22 cellular contexts compared by ENCODE assay signal in the genomic region with DNA sequence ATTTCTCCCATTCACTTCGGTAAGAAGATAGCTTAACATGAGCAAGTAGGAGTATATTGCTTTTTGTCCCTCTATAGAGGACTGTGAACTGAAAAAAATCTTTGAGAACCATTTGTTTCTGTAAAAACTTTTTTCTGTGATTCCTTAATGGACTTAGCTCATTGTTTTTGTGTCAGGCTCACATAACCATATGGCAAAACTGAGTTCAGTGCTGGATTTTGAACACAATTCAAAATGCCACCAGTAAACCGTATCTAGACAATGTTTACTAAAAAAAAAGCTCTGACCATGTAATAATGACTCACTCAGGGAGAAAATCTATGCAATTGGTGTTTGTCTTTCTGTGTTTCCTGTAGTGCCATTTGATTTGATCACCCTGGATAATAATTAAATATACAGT. TPM values are rescaled to one million over a fixed set of nuclear protein-coding genes. Genes with fewer than 3 reads are reported as not detected.
DNase-seq lines count a peak whose midpoint lies in the region; ATAC-seq and TF ChIP-seq lines count a peak whose summit lies in the region.
"Had no signal": no experiment of that assay in that cellular context is flagged by ENCODE, and none has a peak within 500 bp of the region (broad histone marks: within the 10 kb centered on the region; RNA-seq: fewer than 3 reads in every experiment).

No MANE protein-coding gene starts in this region.

- H3K9me1 ChIP-seq in IMR-90 (ENCODE audit: insufficient read depth, low read length): peaks cover 10% of the 10 kb centered on the region; the same call in 1 of the 2 replicates

- no peaks in the 10 kb centered on the region for H3K36me3 ChIP-seq in IMR-90 (ENCODE audit: control insufficient read depth, insufficient read depth, low read length)

- no peak overlapping the region for H2AFZ ChIP-seq in IMR-90 (replicated peaks; ENCODE audit: low read length, poor library complexity)
- H2AFZ ChIP-seq: PC-9 had no signal

- H2BK5ac ChIP-seq in IMR-90 (ENCODE audit: low read depth, low read length, poor library complexity, severe bottlenecking): peak overlapping the region; percentile 88

- peak overlapping the region; percentile 57 to 67 (median 63) for H3K4me3 Mint-ChIP-seq in nephron
- H3K4me3 Mint-ChIP-seq in activated naive CD8-positive, alpha-beta T cell treated with anti-CD3 and anti-CD28 coated beads, Interleukin-2, amount 50 U/mL, for 24 hours: no peak overlapping the region
- H3K4me3 Mint-ChIP-seq: effector memory CD8-positive, alpha-beta T cell; type B pancreatic cell had no signal

- H3K4me1 ChIP-seq in IMR-90 (ENCODE audit: control insufficient read depth, insufficient read depth, low read length): peaks cover 13% of the 10 kb centered on the region

- H3K4me3 ChIP-seq in AG10803 (ENCODE audit: low read length): no peak overlapping the region
- H3K4me3 ChIP-seq in IMR-90 (ENCODE audit: insufficient read depth, low read depth, low read length): peak overlapping the region; percentile 2; the same call in 1 of the 2 replicates
- H3K4me3 ChIP-seq: PC-9 had no signal

- peak; percentile 2; the same call in 1 of the 2 replicates for ATAC-seq in IMR-90 (ENCODE audit: low read depth)
- ATAC-seq in activated naive CD8-positive, alpha-beta T cell treated with anti-CD3 and anti-CD28 coated beads, Interleukin-2, amount 50 U/mL, for 24 hours: no peak
- ATAC-seq: effector memory CD8-positive, alpha-beta T cell; HCT116; right cardiac atrium; stimulated activated naive CD8-positive, alpha-beta T cell treated with anti-CD3 and anti-CD28 coated beads, Interleukin-15, Interleukin-2, amounts not matched to agents 100 U/mL and 50 U/mL, for 24 hours had no signal

- no peak overlapping the region for H3K14ac ChIP-seq in IMR-90 (replicated peaks; ENCODE audit: low read depth, low read length)

- no peak overlapping the region for H2BK15ac ChIP-seq in IMR-90 (ENCODE audit: low read depth, low read length)

- H3K9ac ChIP-seq in IMR-90 (ENCODE audit: low read depth, low read length): peak overlapping the region; percentile 12; the same call in 1 of the 2 replicates

- TF ChIP-seq POLR2A in IMR-90 (IDR thresholded peaks at IDR 0.05; ENCODE audit: low read depth, low read length): no peak

- H2AK5ac ChIP-seq in IMR-90 (ENCODE audit: low read depth, low read length): no peak overlapping the region

- H3K27me3 ChIP-seq in IMR-90 (ENCODE audit: control insufficient read depth, insufficient read depth, low read length): no peaks in the 10 kb centered on the region

- peak overlapping the region; percentile 88; the same call in 1 of the 2 replicates for H3K4me2 ChIP-seq in IMR-90 (ENCODE audit: low read depth, low read length)
- H3K4me2 ChIP-seq: PC-9 had no signal

- no peak overlapping the region for H4K91ac ChIP-seq in IMR-90 (ENCODE audit: insufficient read depth, low read depth, low read length)

- H2BK120ac ChIP-seq in IMR-90 (ENCODE audit: low read depth, low read length): peak overlapping the region; percentile 81; the same call in 1 of the 2 replicates

- no peaks in the 10 kb centered on the region for H3K9me3 Mint-ChIP-seq in nephron
- H3K9me3 Mint-ChIP-seq in activated naive CD8-positive, alpha-beta T cell treated with anti-CD3 and anti-CD28 coated beads, Interleukin-2, amount 50 U/mL, for 24 hours: no peaks in the 10 kb centered on the region
- H3K9me3 Mint-ChIP-seq: activated T-helper 2 cell treated with anti-CD3 and anti-CD28 coated beads, Interferon-gamma antibody, Interleukin-2, Interleukin-4, amounts not matched to agents 10 μg/mL and 5 μg/mL and 100 μg/mL, durations not matched to agents 14 hours and 24 hours and 36 hours; type B pancreatic cell had no signal

- peaks cover 27% of the 10 kb centered on the region for H3K27me3 Mint-ChIP-seq in nephron (ENCODE audit: low read depth)
- H3K27me3 Mint-ChIP-seq in activated naive CD8-positive, alpha-beta T cell treated with anti-CD3 and anti-CD28 coated beads, Interleukin-2, amount 50 U/mL, for 24 hours: peaks cover 24% of the 10 kb centered on the region

- peaks cover 16% of the 10 kb centered on the region for H3K4me1 Mint-ChIP-seq in nephron
- H3K4me1 Mint-ChIP-seq in activated naive CD8-positive, alpha-beta T cell treated with anti-CD3 and anti-CD28 coated beads, Interleukin-2, amount 50 U/mL, for 24 hours: no peaks in the 10 kb centered on the region

- CTCF ChIA-PET in IMR-90 (lab: Yijun Ruan, JAX): no interaction called here

- H2BK20ac ChIP-seq in IMR-90 (ENCODE audit: low read depth, low read length): 0 out of 2 replicates have a peak overlapping the region, but pooled peaks have one; percentile 8

- no peak overlapping the region; the same call in 1 of the 2 replicates for H4K5ac ChIP-seq in IMR-90 (ENCODE audit: low read depth, low read length)

- no peaks in the 10 kb centered on the region for H4K20me1 ChIP-seq in IMR-90 (ENCODE audit: insufficient read depth, low read length)

- BruUV-seq in IMR-90 (replicated peaks; lab: Mats Ljungman, UMichigan): no TSS peak

- in situ Hi-C loops in IMR-90 (cut with MboI; ENCODE audit: low sequenced_read_pairs): no loop called here

- H4K8ac ChIP-seq in IMR-90 (ENCODE audit: low read depth in 2 of 2, low read length in 2 of 2): peak overlapping the region in 1 of 2 experiments; percentile 72; a peak in 1 of 4 replicates

- no peaks in the 10 kb centered on the region for H3K36me3 Mint-ChIP-seq in nephron (ENCODE audit: low read depth)
- H3K36me3 Mint-ChIP-seq in activated naive CD8-positive, alpha-beta T cell treated with anti-CD3 and anti-CD28 coated beads, Interleukin-2, amount 50 U/mL, for 24 hours (ENCODE audit: low read depth): no peaks in the 10 kb centered on the region
- H3K36me3 Mint-ChIP-seq: type B pancreatic cell had no signal

- peak overlapping the region; percentile 66 to 92 (median 81) for H3K27ac Mint-ChIP-seq in nephron
- H3K27ac Mint-ChIP-seq in activated naive CD8-positive, alpha-beta T cell treated with anti-CD3 and anti-CD28 coated beads, Interleukin-2, amount 50 U/mL, for 24 hours: no peak overlapping the region
- H3K27ac Mint-ChIP-seq: activated T-helper 2 cell treated with anti-CD3 and anti-CD28 coated beads, Interferon-gamma antibody, Interleukin-2, Interleukin-4, amounts not matched to agents 10 μg/mL and 5 μg/mL and 100 μg/mL, durations not matched to agents 14 hours and 24 hours and 36 hours; effector memory CD8-positive, alpha-beta T cell; type B pancreatic cell had no signal

- H3K56ac ChIP-seq in IMR-90 (ENCODE audit: extremely low read depth, insufficient read depth, low read length): no peak overlapping the region

- H2AK9ac ChIP-seq in IMR-90 (replicated peaks; ENCODE audit: low read depth, low read length, poor library complexity): no peak overlapping the region

- dilution Hi-C loops in IMR-90 (cut with HindIII; ENCODE audit: low sequenced_read_pairs, unreplicated experiment): no loop called here

- no peaks in the 10 kb centered on the region for H3K9me3 ChIP-seq in IMR-90 (ENCODE audit: control insufficient read depth, insufficient read depth, low read length)

- H3K23ac ChIP-seq in IMR-90 (ENCODE audit: low read depth, low read length): peak overlapping the region; percentile 13; the same call in 1 of the 2 replicates

- TF ChIP-seq RAD21 in IMR-90 (IDR thresholded peaks at IDR 0.05; ENCODE audit: low read length): no peak

- no CpG with 5 or more reads among the region's 2 CpGs for WGBS in IMR-90 (ENCODE audit: extremely low coverage in 2 of 2, insufficient read length in 1 of 2), 2 experiments

- no peak for TF ChIP-seq CTCF in AG10803 (conservative IDR thresholded peaks at IDR 0.05; ENCODE audit: low read length)
- TF ChIP-seq CTCF in IMR-90 (conservative IDR thresholded peaks at IDR 0.05; ENCODE audit: low read depth, low read length): no peak
- no peak for TF ChIP-seq CTCF in nephron (IDR thresholded peaks at IDR 0.05; ENCODE audit: unreplicated experiment in 3 of 3)

- POLR2A ChIA-PET in IMR-90 (lab: Charles Lee; ENCODE audit: unreplicated experiment): no interaction called here

- peak overlapping the region; percentile 36; the same call in 1 of the 2 replicates for H3K18ac ChIP-seq in IMR-90 (ENCODE audit: low read depth, low read length)

- intact Hi-C loops in IMR-90 (cut with micrococcal nuclease): loop anchor here (10.0 kb wide), 2 partner anchors 47 to 323 kb away; no protein-coding TSS in a partner anchor

- H3K27ac ChIP-seq in IMR-90 (ENCODE audit: insufficient read depth, low read length): peak overlapping the region; percentile 27; the same call in 1 of the 2 replicates
- H3K27ac ChIP-seq: PC-9 had no signal

- peaks cover 0 to 23% of the 10 kb centered on the region in 2 experiments; a peak in 2 of 4 replicates for H3K79me1 ChIP-seq in IMR-90 (ENCODE audit: low read depth in 1 of 2, low read length in 2 of 2)

- DNase-seq in AG10803 (ENCODE audit: low read depth) (peak; percentile 34), IMR-90 (peak; percentile 81), cerebellar cortex (ENCODE audit: low spot score) (peak; percentile 82), NCI-H2081 treated with DMSO at 0.1 percent for 48 hours (lab: John Stamatoyannopoulos, UW) (no peak), anterior cingulate cortex (lab: John Stamatoyannopoulos, UW) (no peak)
- DNase-seq in activated naive CD8-positive, alpha-beta T cell treated with anti-CD3 and anti-CD28 coated beads, Interleukin-2, amount 50 U/mL, for 24 hours: no peak
- no peak for DNase-seq in stimulated activated CD8-positive, alpha-beta memory T cell treated with anti-CD3 and anti-CD28 coated beads, Interleukin-4, amount 100 ng/mL, for 48 hours
- DNase-seq: activated CD4-positive, alpha-beta T cell treated with anti-CD3 and anti-CD28 coated beads for 1 hour; COR-L47; effector memory CD8-positive, alpha-beta T cell; KBM-7; NCI-H774; nucleus accumbens; PC-9; right cardiac atrium; stimulated activated naive CD8-positive, alpha-beta T cell treated with anti-CD3 and anti-CD28 coated beads, Interleukin-15, Interleukin-2, amounts not matched to agents 100 U/mL and 50 U/mL, for 24 hours; T-helper 9 cell had no signal

- peak overlapping the region; percentile 8; the same call in 1 of the 2 replicates for H3K4ac ChIP-seq in IMR-90 (ENCODE audit: low read depth, low read length)

TF ChIP-seq in IMR-90, 13 proteins besides CTCF, POLR2A, EP300 and RAD21:
- TF ChIP-seq CEBPB (IDR thresholded peaks at IDR 0.05; ENCODE audit: low read depth, low read length) (0 out of 2 replicates have a peak, but pooled peaks have one; percentile 17), MXI1 (IDR thresholded peaks at IDR 0.05; ENCODE audit: borderline replicate concordance, low read depth, low read length) (no peak), RCOR1 (IDR thresholded peaks at IDR 0.05; ENCODE audit: insufficient replicate concordance, low read length) (no peak), NFE2L2 (IDR thresholded peaks at IDR 0.05; ENCODE audit: low read depth, low read length) (no peak), RFX5 (IDR thresholded peaks at IDR 0.05; ENCODE audit: low read depth, low read length) (no peak), FOS (IDR thresholded peaks at IDR 0.05; ENCODE audit: low read depth, low read length) (peak; percentile 74)

RNA-seq across cellular contexts. Expression of a gene that starts 5.2 kb away (rescaled TPM):
- 65.1 and 97.8 TPM in 2 replicates for total RNA-seq in IMR-90 (2012; rRNA removed)
- polyA plus RNA-seq in IMR-90 (2012; rRNA removed): 25.4 and 33.7 TPM in 2 replicates
- 5.9 and 21.2 TPM in 2 replicates for polyA plus RNA-seq in IMR-90 (2012; cell fraction: cytosol; rRNA removed)
- polyA plus RNA-seq in IMR-90 (2012; cell fraction: nucleus; rRNA removed; ENCODE audit: low replicate concordance): 2.9 and 21.1 TPM in 2 replicates
- total RNA-seq: activated T-helper 2 cell treated with anti-CD3 and anti-CD28 coated beads, Interferon-gamma antibody, Interleukin-2, Interleukin-4, amounts not matched to agents 10 μg/mL and 5 μg/mL and 100 μg/mL, durations not matched to agents 14 hours and 24 hours and 36 hours; SK-MEL-5 had no signal

Comparison
In these comparisons a context has a peak if more than half of its experiments do, and no peak if none do; other contexts are left out.
1. DNase-seq: peak in AG10803 (single experiment), IMR-90 (single experiment) and cerebellar cortex (single experiment); none in activated naive CD8-positive, alpha-beta T cell treated with anti-CD3 and anti-CD28 coated beads, Interleukin-2, amount 50 U/mL, for 24 hours (single experiment), stimulated activated CD8-positive, alpha-beta memory T cell treated with anti-CD3 and anti-CD28 coated beads, Interleukin-4, amount 100 ng/mL, for 48 hours (single experiment), NCI-H2081 treated with DMSO at 0.1 percent for 48 hours (single experiment) and anterior cingulate cortex (0 of 58).